8 cellular contexts compared by ENCODE assay signal in genomic region chr6:43143235-43144124, GRCh38. TPM values are rescaled to one million over a fixed set of nuclear protein-coding genes. Genes with fewer than 3 reads are reported as not detected.
DNase-seq lines count a peak whose midpoint lies in the region; ATAC-seq, FAIRE-seq and TF ChIP-seq lines count a peak whose summit lies in the region.

No MANE protein-coding gene starts in this region.

- H3K9me1 ChIP-seq in keratinocyte (ENCODE audit: control insufficient read depth, extremely low read depth, insufficient read depth, low read length), result no peaks in the 10 kb centered on the region

- no peak overlapping the region for H2AFZ ChIP-seq in keratinocyte (ENCODE audit: control insufficient read depth, low read length)

- H3K27ac ChIP-seq in DOHH2 (ENCODE audit: low read depth, low read length) (no peak overlapping the region), keratinocyte (ENCODE audit: control insufficient read depth, insufficient read depth, low read length) (peak overlapping the region; percentile 84)

- no peaks in the 10 kb centered on the region for H4K20me1 ChIP-seq in DOHH2 (ENCODE audit: control insufficient read depth, insufficient read depth, low read depth, low read length)
- H4K20me1 ChIP-seq in keratinocyte (ENCODE audit: control insufficient read depth, extremely low read depth, insufficient read depth, low read length), result no peaks in the 10 kb centered on the region

- no peaks in the 10 kb centered on the region for H3F3A ChIP-seq in DOHH2 (ENCODE audit: control insufficient read depth, insufficient read depth)

- ATAC-seq in HG02852 (IDR thresholded peaks at IDR 0.05; ENCODE audit: unreplicated experiment), result peak; percentile 73
- no peak for ATAC-seq in GM18519 (IDR thresholded peaks at IDR 0.05; ENCODE audit: low FRiP score, unreplicated experiment)

- H3K4me1 ChIP-seq in DOHH2 (ENCODE audit: control insufficient read depth, low read length) (peaks cover 14% of the 10 kb centered on the region), keratinocyte (ENCODE audit: control insufficient read depth, extremely low read depth, insufficient read depth, low read length) (peaks cover 27% of the 10 kb centered on the region)

- H3K4me3 ChIP-seq in DOHH2 (ENCODE audit: low read length) (no peak overlapping the region), cardiac fibroblast (replicated peaks in 1 of 2; ENCODE audit: low read depth in 2 of 2, low read length in 2 of 2) (no peak overlapping the region), keratinocyte (ENCODE audit: control insufficient read depth in 2 of 3, extremely low read depth in 1 of 3, insufficient read depth in 2 of 3, low read depth in 1 of 3, low read length in 3 of 3) (no peak overlapping the region)

- no peaks in the 10 kb centered on the region for H3K9me2 ChIP-seq in DOHH2 (replicated peaks; ENCODE audit: control insufficient read depth, low read length)

- FAIRE-seq in keratinocyte (lab: Jason Lieb, UNC), result no peak

- H3K27me3 ChIP-seq in DOHH2 (ENCODE audit: control insufficient read depth, low read length) (peaks cover 9% of the 10 kb centered on the region; the same call in 1 of the 2 replicates), keratinocyte (ENCODE audit: control insufficient read depth, extremely low read depth, insufficient read depth, low read length) (no peaks in the 10 kb centered on the region)

- dilution Hi-C loops in keratinocyte (cut with MboI; ENCODE audit: extremely low pct_ligation_motif_present, low sequenced_read_pairs), result no loop called here

- peak; percentile 95 for TF ChIP-seq CTCF in DOHH2 (IDR thresholded peaks at IDR 0.05; ENCODE audit: low read depth, low read length, poor library complexity, severe bottlenecking)
- peak; percentile 98 for TF ChIP-seq CTCF in cardiac fibroblast (IDR thresholded peaks at IDR 0.05; ENCODE audit: low read depth, low read length)
- TF ChIP-seq CTCF in keratinocyte (optimal IDR thresholded peaks at IDR 0.05 in 1 of 3, IDR thresholded peaks at IDR 0.05 in 1 of 3, conservative IDR thresholded peaks at IDR 0.05 in 1 of 3; ENCODE audit: extremely low read depth in 1 of 3, insufficient read depth in 2 of 3, low read length in 3 of 3), result peak; percentile 88 to 100 (median 95)

- H3K36me3 ChIP-seq in DOHH2 (ENCODE audit: control insufficient read depth, low read length), result no peaks in the 10 kb centered on the region
- H3K36me3 ChIP-seq in keratinocyte (ENCODE audit: control insufficient read depth in 2 of 2, extremely low read depth in 1 of 2, insufficient read depth in 2 of 2, low read length in 2 of 2), result peaks cover 24 to 27% of the 10 kb centered on the region in 2 experiments

- no peak overlapping the region for H3K9ac ChIP-seq in keratinocyte (ENCODE audit: control insufficient read depth, extremely low read depth, insufficient read depth, low read length)

- H3K79me2 ChIP-seq in DOHH2 (ENCODE audit: control insufficient read depth, low read length), result no peaks in the 10 kb centered on the region
- H3K79me2 ChIP-seq in keratinocyte (ENCODE audit: control insufficient read depth, insufficient read depth, low read length), result no peaks in the 10 kb centered on the region

- H3K4me2 ChIP-seq in DOHH2 (ENCODE audit: low read length) (no peak overlapping the region), keratinocyte (ENCODE audit: control insufficient read depth, extremely low read depth, insufficient read depth, low read depth, low read length) (no peak overlapping the region)

- H3K9me3 ChIP-seq in DOHH2 (ENCODE audit: control insufficient read depth, insufficient read depth, low read length) (no peaks in the 10 kb centered on the region), keratinocyte (ENCODE audit: control insufficient read depth, low read depth, low read length) (no peaks in the 10 kb centered on the region)

- DNase-seq in NCI-H2227 (lab: John Stamatoyannopoulos, UW; ENCODE audit: unreplicated experiment), result peak; percentile 89
- DNase-seq in activated CD4-positive, CD25-positive, alpha-beta regulatory T cell treated with anti-CD3 and anti-CD28 coated beads, Interleukin-2, amount 50 U/mL, for 16 hours (ENCODE audit: low read depth, low spot score), result peak; percentile 35
- peak; percentile 85 to 96 for DNase-seq in cardiac fibroblast (ENCODE audit: low read depth in 2 of 2)
- DNase-seq in keratinocyte (ENCODE audit: low read depth, low spot score), result peak; percentile 59
- DNase-seq in stimulated activated CD4-positive, alpha-beta T cell treated with anti-CD3 and anti-CD28 coated beads, Interleukin-15, amount 100 ng/mL, for 1 hour (ENCODE audit: low read depth in 1 of 2, low spot score in 1 of 2), result peak; percentile 51 to 67

RNA-seq across cellular contexts. Expression of gene SRF, which starts 27.6 kb away (rescaled TPM):
- polyA plus RNA-seq in keratinocyte, result 26.0 to 39.2 TPM (median 28.5 TPM) in 3 replicates
- 1.7 TPM for polyA plus RNA-seq in keratinocyte (2011; ENCODE audit: low read depth)
- 26.7 and 39.0 TPM in 2 replicates for polyA plus RNA-seq in keratinocyte (2011; cell fraction: cytosol; rRNA removed)
- polyA plus RNA-seq in keratinocyte (2011; cell fraction: nucleus; rRNA removed), result 36.4 and 40.4 TPM in 2 replicates
- polyA plus RNA-seq in keratinocyte (2012; ENCODE audit: low replicate concordance), result 14.9 and 28.2 TPM in 2 replicates
- 41.7 to 91.8 TPM (median 51.9 TPM) in 3 replicates for polyA minus RNA-seq in keratinocyte
- 43.2 TPM for polyA minus RNA-seq in keratinocyte (2011; cell fraction: cytosol; rRNA and poly(A)+ RNA removed)
- 21.7 and 24.4 TPM in 2 replicates for polyA minus RNA-seq in keratinocyte (2011; cell fraction: nucleus; rRNA and poly(A)+ RNA removed)

RNA-seq across cellular contexts. Expression of gene CUL9, which starts 38.5 kb away (rescaled TPM):
- 19.0 to 23.0 TPM (median 21.6 TPM) in 3 replicates for polyA plus RNA-seq in keratinocyte
- 92.8 TPM for polyA plus RNA-seq in keratinocyte (2011; ENCODE audit: low read depth)
- polyA plus RNA-seq in keratinocyte (2011; cell fraction: cytosol; rRNA removed), result 7.7 and 10.8 TPM in 2 replicates
- polyA plus RNA-seq in keratinocyte (2011; cell fraction: nucleus; rRNA removed), result 167 and 182 TPM in 2 replicates
- polyA plus RNA-seq in keratinocyte (2012; ENCODE audit: low replicate concordance), result 21.1 and 53.9 TPM in 2 replicates
- 28.1 to 39.9 TPM (median 28.5 TPM) in 3 replicates for polyA minus RNA-seq in keratinocyte
- polyA minus RNA-seq in keratinocyte (2011; cell fraction: cytosol; rRNA and poly(A)+ RNA removed), result 10.2 TPM
- 41.5 and 43.8 TPM in 2 replicates for polyA minus RNA-seq in keratinocyte (2011; cell fraction: nucleus; rRNA and poly(A)+ RNA removed)

Comparison
In these comparisons a context has a peak if more than half of its experiments do, and no peak if none do; other contexts are left out.
1. DNase-seq: peak in every context shown above with its lines; median percentile 90 in cardiac fibroblast; 89 in NCI-H2227; 59 in keratinocyte; 59 in stimulated activated CD4-positive, alpha-beta T cell treated with anti-CD3 and anti-CD28 coated beads, Interleukin-15, amount 100 ng/mL, for 1 hour; 35 in activated CD4-positive, CD25-positive, alpha-beta regulatory T cell treated with anti-CD3 and anti-CD28 coated beads, Interleukin-2, amount 50 U/mL, for 16 hours.